Comparison of ENCODE assay signal across 10 cellular contexts in genomic region chr3:186653079-186653710, GRCh38. TPM values are rescaled to one million over a fixed set of nuclear protein-coding genes. Genes with fewer than 3 reads are reported as not detected.
DNase-seq lines count a peak whose midpoint lies in the region; ATAC-seq, FAIRE-seq and TF ChIP-seq lines count a peak whose summit lies in the region.
"Had no signal": no experiment of that assay in that cellular context is flagged by ENCODE, and none has a peak within 500 bp of the region (broad histone marks: within the 10 kb centered on the region; RNA-seq: fewer than 3 reads in every experiment).

No MANE protein-coding gene starts in this region.

- intact Hi-C loops in pancreas (cut with DNase I), result no loop called here

- no peaks in the 10 kb centered on the region for H3K27me3 ChIP-seq in pancreas

- no peaks in the 10 kb centered on the region for H3K9me3 ChIP-seq in pancreas

- WGBS in pancreas, 2 donors, result 74 to 75% methylated on average over 7 of the region's 7 CpGs

- H3K4me3 ChIP-seq in GM12865 (ENCODE audit: low read depth, low read length), result no peak overlapping the region
- no peak overlapping the region for H3K4me3 ChIP-seq in pancreas

- FAIRE-seq in pancreas (lab: Jason Lieb, UNC), result no peak

- DNase-seq in GM12865 (ENCODE audit: low read depth), result peak; percentile 73
- peak; percentile 39 for DNase-seq in NCI-H345 treated with DMSO at 0.1 percent for 48 hours (lab: John Stamatoyannopoulos, UW; ENCODE audit: unreplicated experiment)
- no peak for DNase-seq in DMS 273 (lab: John Stamatoyannopoulos, UW; ENCODE audit: unreplicated experiment)
- no peak for DNase-seq in pancreas
- DNase-seq in middle frontal gyrus (ENCODE audit: extremely low spot score, low spot score), result no peak
- DNase-seq in NCI-H446 (lab: John Stamatoyannopoulos, UW), result no peak
- DNase-seq: NCI-H1105 treated with DMSO at 0.1 percent for 48 hours, SHP77 had no signal

- no peaks in the 10 kb centered on the region for H3K36me3 ChIP-seq in pancreas

- peak; percentile 94 for ATAC-seq in GM19463 (IDR thresholded peaks at IDR 0.05; ENCODE audit: unreplicated experiment)
- peak; percentile 84 for ATAC-seq in HG03039 (IDR thresholded peaks at IDR 0.05; ENCODE audit: unreplicated experiment)
- ATAC-seq in pancreas, result no peak

- no peak for TF ChIP-seq CTCF in GM12865 (IDR thresholded peaks at IDR 0.05; ENCODE audit: insufficient read depth, low read depth, low read length, missing control alignments)
- no peak for TF ChIP-seq CTCF in pancreas (IDR thresholded peaks at IDR 0.05)

- H3K4me1 ChIP-seq in pancreas, result no peaks in the 10 kb centered on the region

- no peak overlapping the region for H3K27ac ChIP-seq in pancreas

RNA-seq across cellular contexts. Expression of gene HRG, which starts 12.6 kb away (rescaled TPM):
- total RNA-seq in pancreas, result under 1 TPM in 1 of 6 donors, not detected in 5; 0.16 TPM
- polyA plus RNA-seq in pancreas, result not detected

RNA-seq across cellular contexts. Expression of gene FETUB, which starts 13.0 kb away (rescaled TPM):
- not detected for total RNA-seq in pancreas
- not detected for polyA plus RNA-seq in pancreas

RNA-seq across cellular contexts. Expression of gene AHSG, which starts 40.3 kb away (rescaled TPM):
- total RNA-seq in pancreas, result 1 to 10 TPM in 1 of 6 donors, under 1 TPM in 2, not detected in 3; 0.12 to 1.8 (median 0.19) TPM
- under 1 TPM in 1 of 2 donors, not detected in 1; 0.30 TPM for polyA plus RNA-seq in pancreas

Comparison
In these comparisons a context has a peak if more than half of its experiments do, and no peak if none do; other contexts are left out.
1. DNase-seq: peak in GM12865 (single experiment) and NCI-H345 treated with DMSO at 0.1 percent for 48 hours (single experiment); none in DMS 273 (single experiment), pancreas (0 of 6), middle frontal gyrus (single experiment) and NCI-H446 (0 of 2).
2. ATAC-seq: peak in GM19463 (single experiment) and HG03039 (single experiment); none in pancreas (0 of 4).